In genomic region chr15:94494732-94495131, GRCh38 we compare ENCODE assay signal across 18 cellular contexts.
"Had no signal": no experiment of that assay in that cellular context is flagged by ENCODE, and none has a peak within 500 bp of the region (broad histone marks: within the 10 kb centered on the region; RNA-seq: fewer than 3 reads in every experiment).

No MANE protein-coding gene starts in this region.

- H3K9me3 ChIP-seq: heart left ventricle, right atrium auricular region, sigmoid colon, testis, tibial nerve had no signal

- H3K27ac ChIP-seq: heart left ventricle, right atrium auricular region, sigmoid colon, skin epidermis, testis, tibial nerve had no signal

- FAIRE-seq: endometrium had no signal

- DNase-seq: effector memory CD4-positive, alpha-beta T cell; foreskin melanocyte; heart left ventricle; hippocampal formation; kidney glomerular epithelial cell; naive thymus-derived CD4-positive, alpha-beta T cell; nephron progenitor cell; posterior cingulate gyrus; sigmoid colon; stimulated activated CD4-positive, alpha-beta T cell treated with anti-CD3 and anti-CD28 coated beads, Interleukin-2, amount 100 ng/mL, for 24 hours; stimulated activated CD4-positive, alpha-beta T cell treated with anti-CD3 and anti-CD28 coated beads, Interleukin-4, amount 100 ng/mL, for 4 hours; stimulated activated naive B cell treated with anti-CD40 and anti-IgM and Interleukin-4, amounts not matched to agents 10 μg/mL and 1 μg/mL and 100 μg/mL, for 72 hours; stimulated activated naive CD8-positive, alpha-beta T cell treated with anti-CD3 and anti-CD28 coated beads, Interleukin-15, amount 100 ng/mL, for 72 hours; testis had no signal

- H3K4me1 ChIP-seq: heart left ventricle, right atrium auricular region, sigmoid colon, testis, tibial nerve had no signal

- H3K27me3 ChIP-seq: heart left ventricle, right atrium auricular region, sigmoid colon, testis, tibial nerve had no signal

- ATAC-seq: heart left ventricle; naive thymus-derived CD4-positive, alpha-beta T cell; stimulated activated naive B cell treated with anti-CD40 and anti-IgM and Interleukin-4, amounts not matched to agents 10 μg/mL and 1 μg/mL and 100 μg/mL, for 72 hours; stimulated activated naive CD8-positive, alpha-beta T cell treated with anti-CD3 and anti-CD28 coated beads, Interleukin-15, amount 100 ng/mL, for 72 hours had no signal

- H3K36me3 ChIP-seq: heart left ventricle, right atrium auricular region, sigmoid colon, tibial nerve had no signal

- H3K4me3 ChIP-seq: heart left ventricle, right atrium auricular region, sigmoid colon, skin epidermis, testis, tibial nerve had no signal
